In the genomic region with DNA sequence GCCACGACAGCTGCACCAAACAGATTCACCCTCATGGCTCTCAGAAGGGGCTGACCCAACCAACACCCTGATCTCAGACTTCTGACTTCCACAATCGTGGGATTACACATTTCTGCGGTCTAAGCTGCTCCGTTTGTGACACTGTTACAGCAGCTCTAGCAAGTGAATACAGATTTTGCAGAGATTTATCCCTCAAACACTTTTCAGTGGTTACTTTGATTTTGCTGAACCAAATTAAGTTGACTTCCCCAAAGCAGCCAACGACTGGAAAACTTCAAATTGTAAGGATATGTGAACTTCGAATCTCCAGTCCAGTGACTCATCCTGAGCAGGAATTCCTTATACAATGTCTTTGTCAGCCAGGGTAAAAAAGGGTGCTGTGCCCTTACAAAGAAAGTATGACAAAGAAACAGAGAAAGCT, we compare ENCODE assay signal across 15 cellular contexts. TPM values are rescaled to one million over a fixed set of nuclear protein-coding genes. Genes with fewer than 3 reads are reported as not detected.
DNase-seq lines count a peak whose midpoint lies in the region; ATAC-seq and TF ChIP-seq lines count a peak whose summit lies in the region.
"Had no signal": no experiment of that assay in that cellular context is flagged by ENCODE, and none has a peak within 500 bp of the region (broad histone marks: within the 10 kb centered on the region; RNA-seq: fewer than 3 reads in every experiment).

No MANE protein-coding gene starts in this region.

- H3K9me3 ChIP-seq in RWPE2 (ENCODE audit: severe bottlenecking): no peaks in the 10 kb centered on the region
- H3K9me3 ChIP-seq in thyroid gland: no peaks in the 10 kb centered on the region

- ATAC-seq in RWPE2 (ENCODE audit: low read depth): peak; percentile 48; the same call in 1 of the 3 replicates
- no peak for ATAC-seq in GM18511 (IDR thresholded peaks at IDR 0.05; ENCODE audit: unreplicated experiment)
- ATAC-seq: stimulated activated naive CD8-positive, alpha-beta T cell treated with anti-CD3 and anti-CD28 coated beads, Interleukin-15, amount 100 ng/mL, for 72 hours had no signal

- H3K4me3 ChIP-seq in RWPE2 (ENCODE audit: severe bottlenecking) (no peak overlapping the region), epithelial cell of esophagus (ENCODE audit: low read length) (no peak overlapping the region), thyroid gland (replicated peaks in 1 of 3) (no peak overlapping the region)
- H3K4me3 ChIP-seq: neural progenitor cell, skin epidermis had no signal

- peak; percentile 69 for DNase-seq in HT1080 (ENCODE audit: low read depth)
- DNase-seq in RWPE2 (ENCODE audit: low spot score): no peak
- peak; percentile 59 for DNase-seq in epithelial cell of esophagus (ENCODE audit: low read depth)
- peak; percentile 79 for DNase-seq in renal cortical epithelial cell (ENCODE audit: low read depth)
- DNase-seq in putamen (ENCODE audit: low spot score): no peak
- DNase-seq in AG20443 (ENCODE audit: low spot score): no peak
- DNase-seq in thyroid gland: no peak
- DNase-seq: activated naive CD4-positive, alpha-beta T cell treated with anti-CD3 and anti-CD28 coated beads for 36 hours; erythroblast; NCI-H82; stimulated activated naive CD8-positive, alpha-beta T cell treated with anti-CD3 and anti-CD28 coated beads, Interleukin-15, amount 100 ng/mL, for 72 hours; WERI-Rb-1 had no signal

- H3K27ac ChIP-seq in RWPE2 (ENCODE audit: poor library complexity, severe bottlenecking): no peak overlapping the region
- no peak overlapping the region for H3K27ac ChIP-seq in thyroid gland
- H3K27ac ChIP-seq: neural progenitor cell, WERI-Rb-1 had no signal

- intact Hi-C loops in thyroid gland (cut with DNase I): loop anchor here (5.0 kb wide), 1 partner anchor 317 kb away; a partner anchor contains a TSS

- TF ChIP-seq POLR2A in thyroid gland (IDR thresholded peaks at IDR 0.05): no peak

- no peaks in the 10 kb centered on the region for H3K36me3 ChIP-seq in RWPE2 (ENCODE audit: low read depth)
- H3K36me3 ChIP-seq in thyroid gland: no peaks in the 10 kb centered on the region
- H3K36me3 ChIP-seq: neural progenitor cell, WERI-Rb-1 had no signal

- no peak for TF ChIP-seq CTCF in RWPE2 (IDR thresholded peaks at IDR 0.05; ENCODE audit: poor library complexity, severe bottlenecking)
- TF ChIP-seq CTCF in epithelial cell of esophagus (IDR thresholded peaks at IDR 0.05; ENCODE audit: insufficient read depth, low read depth, low read length, missing control alignments): no peak
- no peak for TF ChIP-seq CTCF in thyroid gland (IDR thresholded peaks at IDR 0.05)

- H3K27me3 ChIP-seq in RWPE2 (ENCODE audit: insufficient read depth, poor library complexity, severe bottlenecking) (no peaks in the 10 kb centered on the region), thyroid gland (no peaks in the 10 kb centered on the region)
- H3K27me3 ChIP-seq: neural progenitor cell had no signal

- no peaks in the 10 kb centered on the region for H3K4me1 ChIP-seq in RWPE2 (ENCODE audit: insufficient read depth, poor library complexity, severe bottlenecking)
- peaks cover 4 to 24% of the 10 kb centered on the region in 2 donors for H3K4me1 ChIP-seq in thyroid gland
- H3K4me1 ChIP-seq: neural progenitor cell had no signal

- WGBS in thyroid gland, 2 donors: 73 to 83% methylated on average over 6 of the region's 6 CpGs

RNA-seq across cellular contexts. Expression of a gene that starts 14.8 kb away (rescaled TPM):
- 93.5 and 103 TPM in 2 replicates for total RNA-seq in HT1080 (2014; rRNA removed; shearing (Covaris generic))
- polyA plus RNA-seq in HT1080 (2015; cell fraction: cytosol; rRNA removed): 26.2 and 26.5 TPM in 2 replicates
- 118 and 128 TPM in 2 replicates for polyA plus RNA-seq in HT1080 (2015; cell fraction: nucleus; rRNA removed)
- 10.9 and 13.0 TPM in 2 replicates for total RNA-seq in renal cortical epithelial cell
- total RNA-seq in thyroid gland: 10 to 100 TPM; 16.9 to 99.4 (median 42.4) TPM

Comparison
In these comparisons a context has a peak if more than half of its experiments do, and no peak if none do; other contexts are left out.
1. DNase-seq: peak in HT1080 (single experiment), epithelial cell of esophagus (single experiment) and renal cortical epithelial cell (single experiment); none in RWPE2 (single experiment), putamen (single experiment), AG20443 (single experiment) and thyroid gland (0 of 2).